ENCODE assay signal across 8 cellular contexts in genomic region chr12:1529862-1530591, GRCh38.
DNase-seq lines count a peak whose midpoint lies in the region; ATAC-seq and TF ChIP-seq lines count a peak whose summit lies in the region.

No MANE protein-coding gene starts in this region.

- no peaks in the 10 kb centered on the region for H3K36me3 ChIP-seq in adipocyte (ENCODE audit: control insufficient read depth, insufficient read depth, low read length, severe bottlenecking)
- no peaks in the 10 kb centered on the region for H3K36me3 ChIP-seq in iPS-20b (ENCODE audit: insufficient read depth, low read depth, low read length)

- H4K20me1 ChIP-seq in H9 (ENCODE audit: control insufficient read depth, insufficient read depth, insufficient read length): no peaks in the 10 kb centered on the region

- no peak overlapping the region for H3K18ac ChIP-seq in H9 (ENCODE audit: insufficient read length, low read depth, low read length)

- WGBS in H9 (ENCODE audit: extremely low coverage, insufficient read length, low lambda C conversion rate): no CpG with 5 or more reads among the region's 101 CpGs

- peaks cover 0 to 2% of the 10 kb centered on the region in 2 experiments; a peak in 2 of 5 replicates for H3K9me3 Mint-ChIP-seq in H9
- no peaks in the 10 kb centered on the region for H3K9me3 Mint-ChIP-seq in stimulated activated naive CD8-positive, alpha-beta T cell treated with anti-CD3 and anti-CD28 coated beads, Interleukin-15, amount 100 ng/mL, for 72 hours

- no peak overlapping the region for H2BK20ac ChIP-seq in H9 (ENCODE audit: low read depth, low read length, poor library complexity, severe bottlenecking)

- no peak overlapping the region for H3K23ac ChIP-seq in H9 (ENCODE audit: insufficient read length, low read depth, low read length)

- H3K79me1 ChIP-seq in H9 (ENCODE audit: insufficient read depth, low read depth, low read length, poor library complexity, severe bottlenecking): no peaks in the 10 kb centered on the region

- H3K4me3 ChIP-seq in AG04449 (ENCODE audit: low read depth, low read length) (peak overlapping the region; percentile 67), adipocyte (ENCODE audit: low read length) (peak overlapping the region; percentile 79), iPS-20b (ENCODE audit: low read length) (peak overlapping the region; percentile 61)

- DNase-seq in AG04449 (ENCODE audit: low read depth, low spot score) (no peak), H9 (peak; percentile 51), adipocyte (ENCODE audit: low read depth) (peak; percentile 72), NCI-H1048 (lab: John Stamatoyannopoulos, UW) (no peak)
- DNase-seq in stimulated activated naive CD8-positive, alpha-beta T cell treated with anti-CD3 and anti-CD28 coated beads, Interleukin-15, amount 100 ng/mL, for 72 hours: peak in 1 of 2 donors; percentile 15

- no peak overlapping the region for H2BK5ac ChIP-seq in H9 (ENCODE audit: insufficient read length, low read length)

- H3K56ac ChIP-seq in H9 (ENCODE audit: insufficient read length, low read depth, low read length): no peak overlapping the region

- no peak overlapping the region for H2BK12ac ChIP-seq in H9 (ENCODE audit: insufficient read length, low read depth, low read length)

- peaks cover 35% of the 10 kb centered on the region for H3K27me3 ChIP-seq in H9 (ENCODE audit: insufficient read depth, low read length)
- no peaks in the 10 kb centered on the region for H3K27me3 ChIP-seq in adipocyte (replicated peaks; ENCODE audit: control insufficient read depth, insufficient read depth, low read length)
- peaks cover 90% of the 10 kb centered on the region for H3K27me3 ChIP-seq in iPS-20b (ENCODE audit: insufficient read depth, low read length)

- H2BK15ac ChIP-seq in H9 (ENCODE audit: low read depth, low read length): no peak overlapping the region

- no peaks in the 10 kb centered on the region for H3K79me2 ChIP-seq in H9 (ENCODE audit: insufficient read depth, low read length)

- peaks cover 89% of the 10 kb centered on the region for H3K27me3 Mint-ChIP-seq in H9 (ENCODE audit: low read depth)
- peaks cover 88% of the 10 kb centered on the region for H3K27me3 Mint-ChIP-seq in stimulated activated naive CD8-positive, alpha-beta T cell treated with anti-CD3 and anti-CD28 coated beads, Interleukin-15, amount 100 ng/mL, for 72 hours

- H3K36me3 Mint-ChIP-seq in H9 (ENCODE audit: insufficient read depth in 1 of 3, low read depth in 3 of 3): peaks cover 0 to 2% (median 0%) of the 10 kb centered on the region in 3 experiments; a peak in 2 of 7 replicates

- POLR2A ChIA-PET in AG04449 (lab: Yijun Ruan, JAX): no interaction called here

- no peak overlapping the region for H3K14ac ChIP-seq in H9 (ENCODE audit: insufficient read depth, low read length)

- TF ChIP-seq CTCF in AG04449 (IDR thresholded peaks at IDR 0.05; ENCODE audit: insufficient read depth, low read length, missing control alignments) (no peak), H9 (conservative IDR thresholded peaks at IDR 0.05) (no peak)

- H3T11ph ChIP-seq in H9 (ENCODE audit: low read length): no peak overlapping the region

- no peak overlapping the region for H4K8ac ChIP-seq in H9 (replicated peaks; ENCODE audit: insufficient read length, low read depth, low read length)

- H3K4me1 Mint-ChIP-seq in H9: peaks cover 13 to 16% of the 10 kb centered on the region in 2 experiments
- peaks cover 45% of the 10 kb centered on the region for H3K4me1 Mint-ChIP-seq in stimulated activated naive CD8-positive, alpha-beta T cell treated with anti-CD3 and anti-CD28 coated beads, Interleukin-15, amount 100 ng/mL, for 72 hours

- H3K4me1 ChIP-seq in H9 (ENCODE audit: insufficient read depth, low read length): no peaks in the 10 kb centered on the region
- H3K4me1 ChIP-seq in adipocyte (ENCODE audit: control insufficient read depth, insufficient read depth, low read length): peaks cover 28% of the 10 kb centered on the region
- H3K4me1 ChIP-seq in iPS-20b (ENCODE audit: insufficient read depth, low read length): no peaks in the 10 kb centered on the region; the same call in 1 of the 2 replicates

- H2AFZ ChIP-seq in H9 (ENCODE audit: low read length): no peak overlapping the region

- H3K27ac Mint-ChIP-seq in H9: no peak overlapping the region
- no peak overlapping the region for H3K27ac Mint-ChIP-seq in stimulated activated naive CD8-positive, alpha-beta T cell treated with anti-CD3 and anti-CD28 coated beads, Interleukin-15, amount 100 ng/mL, for 72 hours

- no peak overlapping the region for H2AK5ac ChIP-seq in H9 (ENCODE audit: insufficient read length, low read length)

- H4K5ac ChIP-seq in H9 (ENCODE audit: insufficient read length, low read depth, low read length): no peak overlapping the region

- H3K4me2 ChIP-seq in H9 (ENCODE audit: insufficient read depth, insufficient read length, low read length): peak overlapping the region; percentile 15

- H3K9me3 ChIP-seq in H9 (ENCODE audit: control insufficient read depth, low read depth, low read length) (no peaks in the 10 kb centered on the region), adipocyte (ENCODE audit: control insufficient read depth, low read length) (no peaks in the 10 kb centered on the region), iPS-20b (ENCODE audit: insufficient read depth, low read depth, low read length) (no peaks in the 10 kb centered on the region)

- no peak for ATAC-seq in stimulated activated naive CD8-positive, alpha-beta T cell treated with anti-CD3 and anti-CD28 coated beads, Interleukin-15, amount 100 ng/mL, for 72 hours
- ATAC-seq in GM21723 (IDR thresholded peaks at IDR 0.05; ENCODE audit: unreplicated experiment) (no peak), GM21515 (IDR thresholded peaks at IDR 0.05; ENCODE audit: unreplicated experiment) (no peak)

- CTCF ChIA-PET in AG04449 (lab: Yijun Ruan, JAX): interaction anchor here (0.7 to 3.5 kb wide), 2 partner anchors 13 to 412 kb away, joined by 3 to 20 read pairs; no protein-coding TSS in a partner anchor

- H3K4me3 Mint-ChIP-seq in H9: peak overlapping the region; percentile 69 to 90
- peak overlapping the region; percentile 82 to 89 for H3K4me3 Mint-ChIP-seq in stimulated activated naive CD8-positive, alpha-beta T cell treated with anti-CD3 and anti-CD28 coated beads, Interleukin-15, amount 100 ng/mL, for 72 hours

- peaks cover 10% of the 10 kb centered on the region for H3K23me2 ChIP-seq in H9 (ENCODE audit: insufficient read length, low read depth, low read length, poor library complexity, severe bottlenecking)

- no peak overlapping the region for H4K91ac ChIP-seq in H9 (ENCODE audit: insufficient read length, low read depth, low read length)

- H3K9ac ChIP-seq in H9 (ENCODE audit: extremely low read depth, insufficient read length, low read length): no peak overlapping the region
- peak overlapping the region; percentile 74 for H3K9ac ChIP-seq in adipocyte (ENCODE audit: low read length)
- no peak overlapping the region for H3K9ac ChIP-seq in iPS-20b (ENCODE audit: low read depth, low read length)

- H2BK120ac ChIP-seq in H9 (ENCODE audit: low read depth, low read length, poor library complexity, severe bottlenecking): no peak overlapping the region

- no peak overlapping the region for H3K4ac ChIP-seq in H9 (ENCODE audit: low read depth, low read length)

- no peak overlapping the region for H3K27ac ChIP-seq in H9 (ENCODE audit: insufficient read length, low read depth, low read length)
- no peak overlapping the region for H3K27ac ChIP-seq in iPS-20b (ENCODE audit: low read length)

Comparison
In these comparisons a context has a peak if more than half of its experiments do, and no peak if none do; other contexts are left out.
1. DNase-seq: peak in H9 (single experiment) and adipocyte (single experiment); none in AG04449 (single experiment) and NCI-H1048 (single experiment).
2. Peak in every context shown above with its lines, with median percentiles within 50 percentile points of each other: H3K4me3 ChIP-seq.